ENCODE assay signal across 18 cellular contexts in genomic region chr2:112716826-112717352, GRCh38. TPM values are rescaled to one million over a fixed set of nuclear protein-coding genes. Genes with fewer than 3 reads are reported as not detected.
"Had no signal": no experiment of that assay in that cellular context is flagged by ENCODE, and none has a peak within 500 bp of the region (broad histone marks: within the 10 kb centered on the region; RNA-seq: fewer than 3 reads in every experiment).

No MANE protein-coding gene starts in this region.

RNA-seq across cellular contexts. Expression of gene NT5DC4, which starts 3.9 kb away (rescaled TPM):
- total RNA-seq: activated naive CD4-positive, alpha-beta T cell treated with anti-CD3 and anti-CD28 coated beads for 36 hours; activated naive CD4-positive, alpha-beta T cell treated with anti-CD3 and anti-CD28 coated beads, Interleukin-2, amount 50 U/mL, for 72 hours; activated naive CD8-positive, alpha-beta T cell treated with anti-CD3 and anti-CD28 coated beads for 36 hours; activated naive CD8-positive, alpha-beta T cell treated with anti-CD3 and anti-CD28 coated beads, Interleukin-2, amount 10 ng/mL, durations not matched to agents 7 days and 5 days; activated T-cell treated with anti-CD3 and anti-CD28 coated beads, Interleukin-2, amount 50 U/mL, for 4 hours; activated T-helper 1 cell treated with anti-CD3 and anti-CD28 coated beads, Interleukin-12 subunit alpha, Interleukin-12 subunit beta, Interleukin-2, Interleukin-4 antibody, amounts not matched to agents 30 ng/mL and 10 ng/mL and 1 ng/mL, durations not matched to agents 14 hours and 24 hours and 36 hours; activated T-helper 17 cell treated with anti-CD3 and anti-CD28 coated beads, Interleukin-2, amount 50 U/mL, for 72 hours; activated T-helper 2 cell treated with anti-CD3 and anti-CD28 coated beads, Interferon-gamma antibody, Interleukin-2, Interleukin-4, amounts not matched to agents 10 μg/mL and 5 μg/mL and 100 μg/mL, durations not matched to agents 14 hours and 24 hours and 36 hours; ascending aorta; astrocyte; body of pancreas; breast epithelium; bronchial epithelial cell; cardiac muscle cell; cardiac septum; cerebellum; chondrocyte had no signal
- polyA plus RNA-seq: aorta, cardiac muscle cell had no signal

RNA-seq across cellular contexts. Expression of gene CKAP2L, which starts 47.5 kb away (rescaled TPM):
- total RNA-seq: ascending aorta had no signal
